18 cellular contexts compared by ENCODE assay signal in the genomic region with DNA sequence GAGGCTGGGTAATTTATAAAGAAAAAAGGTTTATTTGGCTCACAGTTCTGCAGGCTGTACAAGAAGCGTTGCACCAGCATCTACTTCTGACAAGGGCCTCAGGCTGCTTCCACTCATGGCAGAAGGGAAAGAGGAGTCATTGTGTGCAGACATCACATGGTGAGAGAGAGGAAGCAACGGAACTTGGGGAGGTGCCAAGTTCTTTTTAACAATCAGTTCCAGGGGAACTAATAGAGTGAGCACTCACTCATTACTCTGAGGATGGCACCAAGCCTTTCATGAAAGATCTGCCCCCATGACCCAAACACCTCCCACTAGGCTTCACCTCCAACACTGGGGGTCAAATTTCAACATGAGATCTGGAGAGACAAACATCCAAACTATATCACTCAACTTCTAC.
"Had no signal": no experiment of that assay in that cellular context is flagged by ENCODE, and none has a peak within 500 bp of the region (broad histone marks: within the 10 kb centered on the region; RNA-seq: fewer than 3 reads in every experiment).

No MANE protein-coding gene starts in this region.

- H3K4me3 ChIP-seq: heart left ventricle, lung, psoas muscle, right lobe of liver, tibial artery, upper lobe of right lung, vagina had no signal

- H3K4me1 ChIP-seq: psoas muscle, tibial artery, upper lobe of right lung, vagina had no signal

- DNase-seq: erythroblast; heart left ventricle; hippocampal formation; left colon; left ventricle myocardium superior; mesendoderm; naive B cell; psoas muscle; retina; right lobe of liver; stimulated activated CD4-positive, alpha-beta T cell treated with anti-CD3 and anti-CD28 coated beads, Interleukin-15, amount 100 ng/mL, for 24 hours; stimulated activated CD4-positive, alpha-beta T cell treated with anti-CD3 and anti-CD28 coated beads, Interleukin-1b, Interleukin-23, amount 100 ng/mL, for 48 hours; stimulated activated CD4-positive, alpha-beta T cell treated with anti-CD3 and anti-CD28 coated beads, Interleukin-4, amount 100 ng/mL, for 24 hours; tibial artery; upper lobe of right lung had no signal

- H3K27ac ChIP-seq: heart left ventricle, psoas muscle, right lobe of liver, tibial artery, upper lobe of right lung, vagina had no signal

- H3K27me3 ChIP-seq: heart left ventricle, right lobe of liver, tibial artery, upper lobe of right lung, vagina had no signal

- H3K36me3 ChIP-seq: heart left ventricle, right lobe of liver, upper lobe of right lung, vagina had no signal

- ATAC-seq: heart left ventricle; left colon; left ventricle myocardium superior; psoas muscle; stimulated activated memory B cell treated with anti-CD40 and anti-IgM and Interleukin-4, amounts not matched to agents 10 μg/mL and 1 μg/mL and 100 μg/mL, for 72 hours; upper lobe of right lung had no signal

- H3K9me3 ChIP-seq: psoas muscle, right lobe of liver, vagina had no signal
